Comparison of ENCODE assay signal across 12 cellular contexts in genomic region chr10:28375399-28376354, GRCh38.
DNase-seq lines count a peak whose midpoint lies in the region; ATAC-seq, FAIRE-seq and TF ChIP-seq lines count a peak whose summit lies in the region.
"Had no signal": no experiment of that assay in that cellular context is flagged by ENCODE, and none has a peak within 500 bp of the region (broad histone marks: within the 10 kb centered on the region; RNA-seq: fewer than 3 reads in every experiment).

No MANE protein-coding gene starts in this region.

- no peak for FAIRE-seq in small intestine (lab: Jason Lieb, UNC)

- H2AFZ ChIP-seq in PC-3 (ENCODE audit: low read length), result peak overlapping the region; percentile 47; the same call in 1 of the 2 replicates

- POLR2A ChIA-PET in PC-3 (lab: Charles Lee; ENCODE audit: unreplicated experiment), result no interaction called here

- DNase-seq in ELR (ENCODE audit: low read depth), result peak; percentile 8
- peak; percentile 94 for DNase-seq in PC-3
- no peak for DNase-seq in left cardiac atrium
- peak; percentile 54 for DNase-seq in small intestine
- no peak for DNase-seq in left lobe of liver (ENCODE audit: low spot score)
- no peak for DNase-seq in Peyer's patch
- DNase-seq: caudate nucleus, GDM1, head of caudate nucleus, NCI-H446 treated with DMSO at 0.1 percent for 48 hours, occipital lobe had no signal

- 35 to 70% (median 52%) methylated on average over 10 of the region's 10 CpGs for WGBS in small intestine, 3 donors

- peak overlapping the region; percentile 99 for H3K27ac ChIP-seq in PC-3 (ENCODE audit: low read length)
- no peak overlapping the region for H3K27ac ChIP-seq in small intestine (ENCODE audit: low read depth in 1 of 2, low read length in 1 of 2)
- H3K27ac ChIP-seq in Peyer's patch, result no peak overlapping the region

- BruUV-seq in PC-3 (replicated peaks; lab: Mats Ljungman, UMichigan), result no TSS peak

- peaks cover 5% of the 10 kb centered on the region for H3F3A ChIP-seq in PC-3 (ENCODE audit: low read length, unreplicated experiment)

- H3K36me3 ChIP-seq in PC-3 (ENCODE audit: low read depth, low read length) (no peaks in the 10 kb centered on the region), small intestine (ENCODE audit: control insufficient read depth in 2 of 2, insufficient read depth in 2 of 2, low read length in 2 of 2) (no peaks in the 10 kb centered on the region), Peyer's patch (no peaks in the 10 kb centered on the region)

- peak overlapping the region; percentile 66 for H3K9ac ChIP-seq in PC-3 (ENCODE audit: low read length)

- CTCF ChIA-PET in PC-3 (lab: Charles Lee), result no interaction called here

- TF ChIP-seq POLR2A in Peyer's patch (IDR thresholded peaks at IDR 0.05), result no peak

- no peaks in the 10 kb centered on the region for H3K79me2 ChIP-seq in PC-3 (ENCODE audit: low read length)

- intact Hi-C loops in PC-3 (cut with micrococcal nuclease) (no loop called here), left cardiac atrium (cut with DNase I) (no loop called here)

- H3K4me3 ChIP-seq in PC-3 (ENCODE audit: low read length) (no peak overlapping the region), small intestine (ENCODE audit: low read depth in 1 of 2, low read length in 2 of 2) (no peak overlapping the region), Peyer's patch (no peak overlapping the region)

- peak; percentile 98 for ATAC-seq in PC-3
- ATAC-seq in left cardiac atrium, result peak; percentile 50 to 97
- ATAC-seq in left lobe of liver, result no peak
- no peak for ATAC-seq in GM21526 (IDR thresholded peaks at IDR 0.05; ENCODE audit: low FRiP score, unreplicated experiment)

- TF ChIP-seq CTCF in PC-3 (conservative IDR thresholded peaks at IDR 0.05; ENCODE audit: low read depth, low read length) (no peak), Peyer's patch (IDR thresholded peaks at IDR 0.05) (no peak)

- H3K9me3 ChIP-seq in PC-3 (ENCODE audit: low read length) (no peaks in the 10 kb centered on the region), small intestine (ENCODE audit: control insufficient read depth, low read depth) (no peaks in the 10 kb centered on the region), Peyer's patch (no peaks in the 10 kb centered on the region)

- H3K9me2 ChIP-seq in PC-3 (replicated peaks; ENCODE audit: low read length), result no peaks in the 10 kb centered on the region

- H4K20me1 ChIP-seq in PC-3 (ENCODE audit: low read length), result no peaks in the 10 kb centered on the region

- H3K4me2 ChIP-seq in PC-3 (ENCODE audit: low read length), result peak overlapping the region; percentile 84

- H3K4me1 ChIP-seq in PC-3 (ENCODE audit: insufficient read depth, low read length) (peaks cover 20% of the 10 kb centered on the region), small intestine (ENCODE audit: control insufficient read depth in 2 of 2, insufficient read depth in 1 of 2, low read depth in 1 of 2, low read length in 1 of 2) (no peaks in the 10 kb centered on the region), Peyer's patch (no peaks in the 10 kb centered on the region)

- H3K27me3 ChIP-seq in PC-3 (ENCODE audit: low read length), result no peaks in the 10 kb centered on the region
- no peaks in the 10 kb centered on the region for H3K27me3 ChIP-seq in small intestine (ENCODE audit: control insufficient read depth in 2 of 2, insufficient read depth in 2 of 2, low read length in 2 of 2)
- no peaks in the 10 kb centered on the region for H3K27me3 ChIP-seq in Peyer's patch

Comparison
In these comparisons a context has a peak if more than half of its experiments do, and no peak if none do; other contexts are left out.
1. DNase-seq: peak in ELR (single experiment), PC-3 (single experiment) and small intestine (single experiment); none in left cardiac atrium (single experiment), left lobe of liver (single experiment) and Peyer's patch (0 of 3).
2. ATAC-seq: peak in PC-3 (single experiment) and left cardiac atrium (2 of 2); none in left lobe of liver (single experiment) and GM21526 (single experiment).